In the genomic region with DNA sequence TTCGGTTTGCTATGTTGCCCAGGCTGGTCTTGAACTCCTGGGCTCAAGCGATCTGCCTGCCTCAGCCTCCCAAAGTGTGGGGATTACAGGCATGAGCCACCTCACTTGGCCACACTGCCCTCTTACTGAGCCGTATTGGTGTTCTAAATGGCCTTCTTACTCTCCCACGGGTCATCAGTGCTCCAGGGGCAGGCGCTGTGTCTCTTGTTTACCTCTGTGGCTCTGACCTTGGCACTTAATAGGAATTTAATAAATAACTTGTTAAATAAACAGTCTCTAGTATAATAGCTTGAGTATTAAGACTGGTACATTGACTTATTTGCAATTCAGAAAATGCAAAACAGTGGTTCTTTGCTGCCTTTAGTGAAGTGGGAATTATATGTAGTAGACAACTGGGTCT, we compare ENCODE assay signal across 11 cellular contexts. TPM values are rescaled to one million over a fixed set of nuclear protein-coding genes. Genes with fewer than 3 reads are reported as not detected.
DNase-seq lines count a peak whose midpoint lies in the region; ATAC-seq and TF ChIP-seq lines count a peak whose summit lies in the region.
"Had no signal": no experiment of that assay in that cellular context is flagged by ENCODE, and none has a peak within 500 bp of the region (broad histone marks: within the 10 kb centered on the region; RNA-seq: fewer than 3 reads in every experiment).

No MANE protein-coding gene starts in this region.

- POLR2A ChIA-PET in MCF 10A (lab: Yijun Ruan, JAX) (interaction anchor here (1.0 to 2.8 kb wide), 7 partner anchors 9 to 27 kb away, joined by 3 to 14 read pairs (median 6); a partner anchor contains a TSS), HEK293T (lab: Yijun Ruan, JAX) (no interaction called here)

- no TSS peak for BruUV-seq in MCF 10A (replicated peaks; lab: Mats Ljungman, UMichigan)
- BruUV-seq in mammary epithelial cell (replicated peaks; lab: Mats Ljungman, UMichigan), result no TSS peak

- 95% methylated on average over 5 of the region's 5 CpGs for WGBS in mammary epithelial cell (ENCODE audit: low coverage, missing lambda C conversion rate)
- WGBS in body of pancreas, 2 donors, result 29 to 45% methylated on average over 5 of the region's 5 CpGs
- WGBS in mesendoderm (ENCODE audit: extremely low coverage, insufficient coverage, low lambda C conversion rate), result no CpG with 5 or more reads among the region's 5 CpGs
- 85% methylated on average over 5 of the region's 5 CpGs; no CpG with 5 or more reads in 1 of the 2 donors for WGBS in transverse colon (ENCODE audit: low coverage in 1 of 2), 2 donors

- intact Hi-C loops in MCF 10A (cut with micrococcal nuclease) (no loop called here), mammary epithelial cell (cut with micrococcal nuclease) (no loop called here), body of pancreas (cut with DNase I) (no loop called here), transverse colon (cut with DNase I; ENCODE audit: low total_unique reads) (no loop called here)

- H3K4me2 ChIP-seq in mammary epithelial cell (ENCODE audit: insufficient read depth, low read depth, low read length), result no peak overlapping the region
- no peak overlapping the region for H3K4me2 ChIP-seq in mesendoderm (ENCODE audit: low read length)

- H3K9ac ChIP-seq in mammary epithelial cell (ENCODE audit: insufficient read depth, low read length) (no peak overlapping the region), mesendoderm (ENCODE audit: low read length) (no peak overlapping the region)

- H3K79me2 ChIP-seq in mammary epithelial cell (ENCODE audit: insufficient read depth, low read length) (peaks cover 100% of the 10 kb centered on the region), mesendoderm (ENCODE audit: control insufficient read depth, insufficient read depth, low read length) (peaks cover 69% of the 10 kb centered on the region)

- H3K4me1 ChIP-seq in mammary epithelial cell (ENCODE audit: insufficient read depth, low read length) (peaks cover 78% of the 10 kb centered on the region), body of pancreas (peaks cover 94% of the 10 kb centered on the region), mesendoderm (ENCODE audit: control insufficient read depth, low read depth, low read length) (peaks cover 39% of the 10 kb centered on the region), transverse colon (peaks cover 37 to 90% (median 79%) of the 10 kb centered on the region in 4 donors)

- peaks cover 56% of the 10 kb centered on the region for H3K4me1 Mint-ChIP-seq in MCF 10A (ENCODE audit: insufficient read depth, unreplicated experiment)

- DNase-seq in MCF 10A (ENCODE audit: unreplicated experiment) (no peak), mammary epithelial cell (no peak), body of pancreas (peak in 2 of 4 donors; percentile 33 to 41), mesendoderm (no peak), transverse colon (no peak), SKM-1 treated with dmso at 0.1 percent for 144 hours (lab: John Stamatoyannopoulos, UW; ENCODE audit: unreplicated experiment) (no peak), HEK293T (ENCODE audit: extremely low spot score) (no peak), NCI-H2029 (lab: John Stamatoyannopoulos, UW) (no peak)
- DNase-seq: hippocampal formation, MV-4-11, WERI-Rb-1 had no signal

- dilution Hi-C loops in mammary epithelial cell (cut with HindIII; ENCODE audit: low sequenced_read_pairs), result no loop called here

- no peak overlapping the region for H3K4me3 Mint-ChIP-seq in MCF 10A (ENCODE audit: unreplicated experiment)

- H3K23ac ChIP-seq in mesendoderm (ENCODE audit: low read length), result no peak overlapping the region

- no peak for TF ChIP-seq EP300 in transverse colon (IDR thresholded peaks at IDR 0.05; ENCODE audit: low read depth)

- H4K8ac ChIP-seq in mesendoderm (ENCODE audit: low read depth, low read length), result no peak overlapping the region

- no peaks in the 10 kb centered on the region for H3K9me3 ChIP-seq in mammary epithelial cell (replicated peaks; ENCODE audit: insufficient read depth, low read length)
- H3K9me3 ChIP-seq in body of pancreas, result no peaks in the 10 kb centered on the region
- no peaks in the 10 kb centered on the region for H3K9me3 ChIP-seq in transverse colon

- H4K5ac ChIP-seq in mesendoderm (ENCODE audit: low read length), result no peak overlapping the region

- H3K4me3 ChIP-seq in mammary epithelial cell (replicated peaks in 1 of 3; ENCODE audit: insufficient read depth in 1 of 3, low read depth in 2 of 3, low read length in 3 of 3) (no peak overlapping the region), body of pancreas (no peak overlapping the region), mesendoderm (ENCODE audit: low read length) (no peak overlapping the region), transverse colon (no peak overlapping the region)

- no peak overlapping the region for H2AFZ ChIP-seq in mammary epithelial cell (ENCODE audit: low read depth, low read length)

- no peaks in the 10 kb centered on the region for H3K9me3 Mint-ChIP-seq in MCF 10A (ENCODE audit: unreplicated experiment)

- peaks cover 67% of the 10 kb centered on the region for H4K20me1 ChIP-seq in mammary epithelial cell (ENCODE audit: insufficient read depth, low read length)

- H3K27ac Mint-ChIP-seq in MCF 10A (ENCODE audit: low read depth, unreplicated experiment), result peak overlapping the region; percentile 80

- peaks cover 10% of the 10 kb centered on the region for H3K36me3 ChIP-seq in mammary epithelial cell (ENCODE audit: insufficient read depth, low read length)
- H3K36me3 ChIP-seq in body of pancreas (replicated peaks in 1 of 2; ENCODE audit: insufficient read depth in 1 of 2, low read depth in 2 of 2), result no peaks in the 10 kb centered on the region
- H3K36me3 ChIP-seq in mesendoderm (ENCODE audit: control insufficient read depth, insufficient read depth, low read length), result no peaks in the 10 kb centered on the region
- no peaks in the 10 kb centered on the region for H3K36me3 ChIP-seq in transverse colon
- H3K36me3 ChIP-seq: WERI-Rb-1 had no signal

- no peak for TF ChIP-seq CTCF in MCF 10A (IDR thresholded peaks at IDR 0.05; ENCODE audit: unreplicated experiment)
- no peak for TF ChIP-seq CTCF in mammary epithelial cell (conservative IDR thresholded peaks at IDR 0.05 in 1 of 2, IDR thresholded peaks at IDR 0.05 in 1 of 2; ENCODE audit: extremely low read depth in 1 of 2, insufficient read depth in 1 of 2, low read depth in 1 of 2, low read length in 2 of 2)
- no peak for TF ChIP-seq CTCF in body of pancreas (IDR thresholded peaks at IDR 0.05)
- no peak for TF ChIP-seq CTCF in transverse colon (IDR thresholded peaks at IDR 0.05)

- H2BK5ac ChIP-seq in mesendoderm (ENCODE audit: low read length), result no peak overlapping the region

- H2AK5ac ChIP-seq in mesendoderm (ENCODE audit: low read length), result no peak overlapping the region

- H3K56ac ChIP-seq in mesendoderm (ENCODE audit: low read length), result peak overlapping the region; percentile 51

- no peak for TF ChIP-seq POLR2A in body of pancreas (IDR thresholded peaks at IDR 0.05)
- no peak for TF ChIP-seq POLR2A in transverse colon (IDR thresholded peaks at IDR 0.05)

- peaks cover 21% of the 10 kb centered on the region for H3K36me3 Mint-ChIP-seq in MCF 10A (ENCODE audit: insufficient read depth, unreplicated experiment)

- H3K27ac ChIP-seq in mammary epithelial cell (ENCODE audit: insufficient read depth, low read depth, low read length) (no peak overlapping the region), body of pancreas (peak overlapping the region; percentile 57 to 80 (median 78)), mesendoderm (ENCODE audit: low read depth, low read length) (peak overlapping the region; percentile 14), transverse colon (peak overlapping the region; percentile 89 to 95 (median 90))
- H3K27ac ChIP-seq: WERI-Rb-1 had no signal

- peak overlapping the region; percentile 46 for H3K4ac ChIP-seq in mesendoderm (ENCODE audit: low read depth, low read length)

- ATAC-seq in body of pancreas, result peak; percentile 52

- CTCF ChIA-PET in MCF 10A (lab: Yijun Ruan, JAX) (interaction anchor here (0.8 to 6.2 kb wide), 5 partner anchors 10 to 72 kb away, joined by 3 to 47 read pairs (median 11); a partner anchor contains a TSS), mammary epithelial cell (lab: Charles Lee; ENCODE audit: low non-redundant PET) (no interaction called here), HEK293T (lab: Yijun Ruan, JAX) (interaction anchor here (0.6 to 1.0 kb wide), 2 partner anchors 16 to 145 kb away, joined by 3 to 6 read pairs; no protein-coding TSS in a partner anchor)

- H2BK120ac ChIP-seq in mesendoderm (ENCODE audit: low read depth, low read length), result peak overlapping the region; percentile 54

- H3K27me3 ChIP-seq in mammary epithelial cell (ENCODE audit: insufficient read depth, low read length) (no peaks in the 10 kb centered on the region), body of pancreas (no peaks in the 10 kb centered on the region), mesendoderm (ENCODE audit: insufficient read depth, low read length, poor library complexity) (no peaks in the 10 kb centered on the region), transverse colon (no peaks in the 10 kb centered on the region)

- peaks cover 22% of the 10 kb centered on the region for H3K79me1 ChIP-seq in mesendoderm (ENCODE audit: low read length)

- H3K18ac ChIP-seq in mesendoderm (ENCODE audit: low read length), result no peak overlapping the region

- in situ Hi-C loops in mammary epithelial cell (cut with MboI; ENCODE audit: low sequenced_read_pairs in 2 of 2) (no loop called here), transverse colon (cut with MboI; ENCODE audit: low pct_ligation_motif_present in 1 of 4, low pct_unique_long_range_greater_than_20kb in 1 of 4, low sequenced_read_pairs in 3 of 4) (no loop called here)

- no peak overlapping the region for H2BK15ac ChIP-seq in mesendoderm (replicated peaks; ENCODE audit: low read depth)

- no peaks in the 10 kb centered on the region for H3K27me3 Mint-ChIP-seq in MCF 10A (ENCODE audit: insufficient read depth, unreplicated experiment)

TF ChIP-seq in HEK293T, 16 proteins besides CTCF, POLR2A, EP300 and RAD21:
- TF ChIP-seq TARDBP (IDR thresholded peaks at IDR 0.05) (no peak), SP1 (IDR thresholded peaks at IDR 0.05) (no peak), BHLHE40 (IDR thresholded peaks at IDR 0.05; ENCODE audit: borderline replicate concordance) (no peak), LEF1 (IDR thresholded peaks at IDR 0.05; ENCODE audit: borderline replicate concordance) (no peak), ARNT (IDR thresholded peaks at IDR 0.05) (no peak), NFRKB (IDR thresholded peaks at IDR 0.05) (no peak), ZNF384 (IDR thresholded peaks at IDR 0.05) (no peak)

RNA-seq across cellular contexts. Expression of a gene that starts 13.7 kb away (rescaled TPM):
- total RNA-seq in MCF 10A (2022), result 580 and 593 TPM in 2 replicates
- total RNA-seq in mammary epithelial cell, result 1,000 to 10,000 TPM in 1 of 2 donors, 100 to 1,000 TPM in 1; 930 to 1,038 TPM
- 415 TPM for polyA plus RNA-seq in mammary epithelial cell
- polyA minus RNA-seq in mammary epithelial cell, result 1,694 TPM
- 100 to 1,000 TPM; 104 to 121 TPM for total RNA-seq in body of pancreas
- 26.8 TPM for polyA plus RNA-seq in mesendoderm (2013, experiment 1 of 2)
- 26.5 TPM for polyA plus RNA-seq in mesendoderm (2013, experiment 2 of 2)
- total RNA-seq in transverse colon, result 100 to 1,000 TPM; 282 to 707 (median 563) TPM
